ENCODE assay signal across 23 cellular contexts in the genomic region with DNA sequence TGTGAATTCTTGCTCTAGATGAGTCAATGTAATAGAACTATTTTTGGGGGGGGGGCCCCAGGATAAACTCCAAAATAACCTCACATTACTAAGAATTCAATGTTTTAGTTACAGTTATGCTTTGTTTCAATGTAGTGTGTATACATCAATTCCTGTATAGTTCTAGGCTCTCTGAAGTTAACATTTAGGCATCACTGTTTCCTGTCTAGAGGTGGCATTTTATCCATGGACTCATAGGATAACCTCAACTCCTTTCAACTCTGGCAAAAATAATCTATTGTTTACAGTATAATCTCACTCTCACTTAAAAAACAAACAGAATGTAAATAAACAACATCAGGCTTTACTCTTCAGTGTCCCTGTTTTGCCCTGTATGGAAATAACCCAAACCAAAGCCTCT.
"Had no signal": no experiment of that assay in that cellular context is flagged by ENCODE, and none has a peak within 500 bp of the region (broad histone marks: within the 10 kb centered on the region; RNA-seq: fewer than 3 reads in every experiment).

No MANE protein-coding gene starts in this region.

- FAIRE-seq: colon, endothelial cell of umbilical vein, frontal cortex, islet of Langerhans, keratinocyte had no signal

- H3K36me3 ChIP-seq: esophagus muscularis mucosa, heart right ventricle, left lung, lower lobe of right lung had no signal

- H3K4me3 ChIP-seq: coronary artery, dorsolateral prefrontal cortex, esophagus muscularis mucosa, heart right ventricle, left lung, lower lobe of right lung had no signal

- H3K27ac ChIP-seq: coronary artery, dorsolateral prefrontal cortex, esophagus muscularis mucosa, foreskin keratinocyte, heart right ventricle, left lung, lower lobe of right lung had no signal

- H3K4me1 ChIP-seq: left lung, lower lobe of right lung had no signal

- DNase-seq: dermis blood vessel endothelial cell; dorsolateral prefrontal cortex; effector CD4-positive, alpha-beta T cell; effector memory CD4-positive, alpha-beta T cell; foreskin keratinocyte; glutamatergic neuron; head of caudate nucleus; heart right ventricle; hippocampal formation; left cardiac atrium; left lung; left ventricle myocardium superior; lower lobe of right lung; mesendoderm; midbrain; naive thymus-derived CD4-positive, alpha-beta T cell had no signal

- H3K27me3 ChIP-seq: dorsolateral prefrontal cortex, esophagus muscularis mucosa, foreskin keratinocyte, heart right ventricle, left lung had no signal

- H3K9me3 ChIP-seq: esophagus muscularis mucosa, left lung, lower lobe of right lung had no signal

- ATAC-seq: foreskin keratinocyte; heart right ventricle; left cardiac atrium; left lung; left ventricle myocardium superior; lower lobe of right lung; naive thymus-derived CD4-positive, alpha-beta T cell had no signal
